21 cellular contexts compared by ENCODE assay signal in the genomic region with DNA sequence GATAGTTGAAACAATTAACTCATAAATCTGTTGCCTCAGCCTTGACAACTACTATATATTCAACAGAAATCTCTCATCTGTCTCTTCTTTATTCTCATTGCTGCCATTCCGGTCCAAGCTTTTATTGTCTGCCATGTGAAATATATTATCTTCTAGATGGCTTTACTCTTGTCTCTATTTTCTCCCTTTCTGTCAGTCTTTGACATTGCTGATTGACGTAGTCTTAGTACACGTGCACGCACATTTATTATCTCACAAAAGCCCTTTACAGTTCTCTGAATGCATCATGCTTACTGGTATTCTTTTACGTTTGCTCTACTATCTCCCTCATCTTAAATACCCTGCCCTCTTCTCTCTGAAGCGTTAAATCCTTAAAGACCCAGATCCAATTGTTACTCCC. TPM values are rescaled to one million over a fixed set of nuclear protein-coding genes. Genes with fewer than 3 reads are reported as not detected.
DNase-seq lines count a peak whose midpoint lies in the region; ATAC-seq and TF ChIP-seq lines count a peak whose summit lies in the region.
"Had no signal": no experiment of that assay in that cellular context is flagged by ENCODE, and none has a peak within 500 bp of the region (broad histone marks: within the 10 kb centered on the region; RNA-seq: fewer than 3 reads in every experiment).

No MANE protein-coding gene starts in this region.

- TF ChIP-seq POLR2A in thyroid gland (IDR thresholded peaks at IDR 0.05) = no peak

- no peaks in the 10 kb centered on the region for H3K9me3 Mint-ChIP-seq in activated naive CD4-positive, alpha-beta T cell treated with anti-CD3 and anti-CD28 coated beads, Interleukin-2, amount 50 U/mL, for 24 hours
- no peaks in the 10 kb centered on the region for H3K9me3 Mint-ChIP-seq in central memory CD8-positive, alpha-beta T cell
- H3K9me3 Mint-ChIP-seq in stimulated activated effector memory CD8-positive, alpha-beta T cell treated with anti-CD3 and anti-CD28 coated beads, Interleukin-12 subunit alpha, Interleukin-12 subunit beta, amount 100 ng/mL, for 72 hours = no peaks in the 10 kb centered on the region

- intact Hi-C loops in Panc1 (cut with micrococcal nuclease; ENCODE audit: unreplicated experiment) = no loop called here
- intact Hi-C loops in thyroid gland (cut with DNase I) = no loop called here

- H3K36me3 Mint-ChIP-seq in activated naive CD4-positive, alpha-beta T cell treated with anti-CD3 and anti-CD28 coated beads, Interleukin-2, amount 50 U/mL, for 24 hours = peaks cover 17% of the 10 kb centered on the region
- H3K36me3 Mint-ChIP-seq in central memory CD8-positive, alpha-beta T cell (ENCODE audit: insufficient read depth) = peaks cover 52% of the 10 kb centered on the region
- peaks cover 100% of the 10 kb centered on the region for H3K36me3 Mint-ChIP-seq in stimulated activated effector memory CD8-positive, alpha-beta T cell treated with anti-CD3 and anti-CD28 coated beads, Interleukin-12 subunit alpha, Interleukin-12 subunit beta, amount 100 ng/mL, for 72 hours

- peak overlapping the region; percentile 27 for H3K4me3 Mint-ChIP-seq in activated naive CD4-positive, alpha-beta T cell treated with anti-CD3 and anti-CD28 coated beads, Interleukin-2, amount 50 U/mL, for 24 hours
- peak overlapping the region; percentile 97 for H3K4me3 Mint-ChIP-seq in central memory CD8-positive, alpha-beta T cell
- peak overlapping the region; percentile 91 for H3K4me3 Mint-ChIP-seq in stimulated activated effector memory CD8-positive, alpha-beta T cell treated with anti-CD3 and anti-CD28 coated beads, Interleukin-12 subunit alpha, Interleukin-12 subunit beta, amount 100 ng/mL, for 72 hours

- 70 to 81% methylated on average over 6 of the region's 6 CpGs for WGBS in thyroid gland, 2 donors

- BruUV-seq in Panc1 (replicated peaks; lab: Mats Ljungman, UMichigan) = TSS peak; percentile 8

- H3K27ac ChIP-seq in Panc1 (ENCODE audit: low read length) (no peak overlapping the region), thyroid gland (no peak overlapping the region)
- H3K27ac ChIP-seq: brain microvascular endothelial cell, coronary artery, KMS-11, ovary had no signal

- POLR2A ChIA-PET in Panc1 (lab: Charles Lee) = no interaction called here

- in situ Hi-C loops in Panc1 (cut with HindIII; ENCODE audit: low pct_unique_long_range_greater_than_20kb, low sequenced_read_pairs) = no loop called here

- CTCF ChIA-PET in Panc1 (lab: Charles Lee) = no interaction called here

- H3K36me3 ChIP-seq in Panc1 (ENCODE audit: control insufficient read depth, insufficient read depth, low read length) = peaks cover 23% of the 10 kb centered on the region; the same call in 1 of the 2 replicates
- peaks cover 17 to 31% of the 10 kb centered on the region in 2 donors for H3K36me3 ChIP-seq in thyroid gland
- H3K36me3 ChIP-seq: ovary had no signal

- H3K9me3 ChIP-seq in Panc1 (ENCODE audit: control insufficient read depth, insufficient read depth, low read depth, low read length) (no peaks in the 10 kb centered on the region), thyroid gland (no peaks in the 10 kb centered on the region)
- H3K9me3 ChIP-seq: ovary had no signal

- no peaks in the 10 kb centered on the region for H3K27me3 Mint-ChIP-seq in activated naive CD4-positive, alpha-beta T cell treated with anti-CD3 and anti-CD28 coated beads, Interleukin-2, amount 50 U/mL, for 24 hours
- H3K27me3 Mint-ChIP-seq in central memory CD8-positive, alpha-beta T cell = no peaks in the 10 kb centered on the region

- H3K27ac Mint-ChIP-seq in activated naive CD4-positive, alpha-beta T cell treated with anti-CD3 and anti-CD28 coated beads, Interleukin-2, amount 50 U/mL, for 24 hours = peak overlapping the region; percentile 5
- peak overlapping the region; percentile 36 for H3K27ac Mint-ChIP-seq in central memory CD8-positive, alpha-beta T cell (ENCODE audit: low read depth)
- peak overlapping the region; percentile 6 for H3K27ac Mint-ChIP-seq in stimulated activated effector memory CD8-positive, alpha-beta T cell treated with anti-CD3 and anti-CD28 coated beads, Interleukin-12 subunit alpha, Interleukin-12 subunit beta, amount 100 ng/mL, for 72 hours

- DNase-seq in activated naive CD4-positive, alpha-beta T cell treated with anti-CD3 and anti-CD28 coated beads, Interleukin-2, amount 50 U/mL, for 16 hours = no peak
- DNase-seq in Panc1 (ENCODE audit: low read depth, low spot score) (no peak), thyroid gland (no peak)
- DNase-seq in central memory CD8-positive, alpha-beta T cell (ENCODE audit: low spot score in 2 of 2) = no peak
- no peak for DNase-seq in stimulated activated effector memory CD8-positive, alpha-beta T cell treated with anti-CD3 and anti-CD28 coated beads, Interleukin-12 subunit alpha, Interleukin-12 subunit beta, amount 100 ng/mL, for 72 hours (ENCODE audit: low spot score in 2 of 2)
- DNase-seq: activated CD4-positive, alpha-beta T cell treated with anti-CD3 and anti-CD28 coated beads, Interleukin-2, amount 50 U/mL, for 4 hours; activated gamma-delta T cell; brain microvascular endothelial cell; NCI-H1092; NCI-H2029 treated with DMSO at 0.1 percent for 48 hours; NCI-H510A; ovary; stimulated activated naive CD4-positive, alpha-beta T cell; SW 1271; trophoblast cell had no signal

- ATAC-seq in Panc1 (no peak), HG02642 (IDR thresholded peaks at IDR 0.05; ENCODE audit: poor library complexity, unreplicated experiment) (no peak), HG03460 (IDR thresholded peaks at IDR 0.05; ENCODE audit: unreplicated experiment) (no peak)
- no peak for ATAC-seq in central memory CD8-positive, alpha-beta T cell (replicated peaks; ENCODE audit: extremely low read depth, poor library complexity, severe bottlenecking)
- ATAC-seq in stimulated activated effector memory CD8-positive, alpha-beta T cell treated with anti-CD3 and anti-CD28 coated beads, Interleukin-12 subunit alpha, Interleukin-12 subunit beta, amount 100 ng/mL, for 72 hours = no peak

- TF ChIP-seq CTCF in Panc1 (IDR thresholded peaks at IDR 0.05) (no peak), thyroid gland (IDR thresholded peaks at IDR 0.05) (no peak)

- H3K4me1 ChIP-seq in Panc1 (ENCODE audit: control insufficient read depth, insufficient read depth, low read length) (peaks cover 6% of the 10 kb centered on the region; the same call in 1 of the 2 replicates), thyroid gland (peaks cover 44 to 53% of the 10 kb centered on the region in 2 donors)

- H3K4me3 ChIP-seq in Panc1 (ENCODE audit: low read depth in 2 of 2, low read length in 2 of 2) = no peak overlapping the region
- no peak overlapping the region for H3K4me3 ChIP-seq in thyroid gland (replicated peaks in 1 of 3)
- H3K4me3 ChIP-seq: ovary had no signal

- no peaks in the 10 kb centered on the region for H3K27me3 ChIP-seq in Panc1 (ENCODE audit: control insufficient read depth, insufficient read depth, low read length)
- H3K27me3 ChIP-seq in thyroid gland = no peaks in the 10 kb centered on the region
- H3K27me3 ChIP-seq: brain microvascular endothelial cell, ovary had no signal

- peaks cover 47% of the 10 kb centered on the region for H3K4me1 Mint-ChIP-seq in activated naive CD4-positive, alpha-beta T cell treated with anti-CD3 and anti-CD28 coated beads, Interleukin-2, amount 50 U/mL, for 24 hours
- peaks cover 48% of the 10 kb centered on the region for H3K4me1 Mint-ChIP-seq in central memory CD8-positive, alpha-beta T cell
- H3K4me1 Mint-ChIP-seq in stimulated activated effector memory CD8-positive, alpha-beta T cell treated with anti-CD3 and anti-CD28 coated beads, Interleukin-12 subunit alpha, Interleukin-12 subunit beta, amount 100 ng/mL, for 72 hours = peaks cover 28% of the 10 kb centered on the region

RNA-seq across cellular contexts. Expression of a gene that starts 5.6 kb away (rescaled TPM):
- total RNA-seq in Panc1 (2021; ENCODE audit: unreplicated experiment) (538 TPM), thyroid gland (100 to 1,000 TPM; 307 to 764 (median 542) TPM)
- polyA plus RNA-seq in Panc1 (2012; ENCODE audit: insufficient read length) = 868 TPM

RNA-seq across cellular contexts. Expression of a gene that starts 24.9 kb away (rescaled TPM):
- 6.8 TPM for total RNA-seq in Panc1 (2021; ENCODE audit: unreplicated experiment)
- polyA plus RNA-seq in Panc1 (2012; ENCODE audit: insufficient read length) = 8.8 TPM
- total RNA-seq in thyroid gland = 10 to 100 TPM in 1 of 4 donors, 1 to 10 TPM in 3; 2.1 to 11.4 (median 5.3) TPM

RNA-seq across cellular contexts. Expression of a gene that starts 40.2 kb away (rescaled TPM):
- 1,303 TPM for total RNA-seq in Panc1 (2021; ENCODE audit: unreplicated experiment)
- 1,997 TPM for polyA plus RNA-seq in Panc1 (2012; ENCODE audit: insufficient read length)
- total RNA-seq in thyroid gland = 1,000 to 10,000 TPM in 2 of 4 donors, 100 to 1,000 TPM in 2; 331 to 1,163 (median 700) TPM

RNA-seq across cellular contexts. Expression of a gene that starts 48.1 kb away (rescaled TPM):
- not detected for total RNA-seq in Panc1 (2021; ENCODE audit: unreplicated experiment)
- 0.18 TPM for polyA plus RNA-seq in Panc1 (2012; ENCODE audit: insufficient read length)
- total RNA-seq in thyroid gland = under 1 TPM in 1 of 4 donors, not detected in 3; 0.33 TPM
- total RNA-seq: lower leg skin had no signal

RNA-seq across cellular contexts. Expression of a gene that starts 48.5 kb away (rescaled TPM):
- 24.8 TPM for total RNA-seq in Panc1 (2021; ENCODE audit: unreplicated experiment)
- 278 TPM for polyA plus RNA-seq in Panc1 (2012; ENCODE audit: insufficient read length)
- 10 to 100 TPM; 11.6 to 23.4 (median 12.5) TPM for total RNA-seq in thyroid gland

Comparison
In these comparisons a context has a peak if more than half of its experiments do, and no peak if none do; other contexts are left out.
1. H3K4me3 Mint-ChIP-seq: peak in every context shown above with its lines; median percentile 97 in central memory CD8-positive, alpha-beta T cell; 91 in stimulated activated effector memory CD8-positive, alpha-beta T cell treated with anti-CD3 and anti-CD28 coated beads, Interleukin-12 subunit alpha, Interleukin-12 subunit beta, amount 100 ng/mL, for 72 hours; 27 in activated naive CD4-positive, alpha-beta T cell treated with anti-CD3 and anti-CD28 coated beads, Interleukin-2, amount 50 U/mL, for 24 hours.